In the genomic region with DNA sequence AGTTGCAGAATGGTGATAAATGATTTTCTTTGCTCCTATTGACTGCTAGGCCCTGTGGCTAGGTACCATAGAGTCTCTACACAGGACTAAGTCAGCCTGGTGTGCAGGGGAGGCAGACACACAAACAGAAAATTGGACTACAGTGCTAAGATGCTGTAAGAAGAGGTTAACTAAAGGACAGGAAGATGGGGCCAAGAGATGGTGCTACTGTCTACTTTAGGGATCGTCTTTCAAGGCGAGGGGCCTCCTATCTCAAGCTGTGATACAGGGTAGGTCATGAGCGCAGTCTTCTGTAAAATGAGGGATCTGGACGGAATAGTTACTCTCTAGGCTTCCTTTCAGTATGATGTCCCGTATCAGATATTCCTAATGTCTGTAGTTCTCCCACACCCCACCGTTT, we compare ENCODE assay signal across 10 cellular contexts. TPM values are rescaled to one million over a fixed set of nuclear protein-coding genes. Genes with fewer than 3 reads are reported as not detected.
DNase-seq lines count a peak whose midpoint lies in the region; ATAC-seq lines count a peak whose summit lies in the region.
"Had no signal": no experiment of that assay in that cellular context is flagged by ENCODE, and none has a peak within 500 bp of the region (broad histone marks: within the 10 kb centered on the region; RNA-seq: fewer than 3 reads in every experiment).

No MANE protein-coding gene starts in this region.

- intact Hi-C loops in right cardiac atrium (cut with DNase I): loop anchor here in 2 of 4 donors (5.0 kb wide), 1 partner anchor 152 kb away; no protein-coding TSS in a partner anchor

- H3K4me3 ChIP-seq in right cardiac atrium (ENCODE audit: low read length) (peak overlapping the region; percentile 51), stomach smooth muscle (ENCODE audit: low read length in 2 of 2) (peak overlapping the region; percentile 82 to 94)

- 11% methylated on average over 6 of the region's 6 CpGs for WGBS in right cardiac atrium

- no peaks in the 10 kb centered on the region for H3K9me3 ChIP-seq in right cardiac atrium (ENCODE audit: control insufficient read depth, low read length)
- no peaks in the 10 kb centered on the region for H3K9me3 ChIP-seq in stomach smooth muscle (ENCODE audit: control insufficient read depth in 2 of 2, low read length in 2 of 2)

- H3K4me1 ChIP-seq in right cardiac atrium (ENCODE audit: control insufficient read depth, insufficient read depth, low read length): peaks cover 2% of the 10 kb centered on the region
- peaks cover 15% of the 10 kb centered on the region for H3K4me1 ChIP-seq in stomach smooth muscle (ENCODE audit: control insufficient read depth, insufficient read depth, low read length)

- H3K9ac ChIP-seq in stomach smooth muscle (ENCODE audit: low read length in 2 of 2): peak overlapping the region; percentile 69 to 84

- H3K27me3 ChIP-seq in right cardiac atrium (ENCODE audit: control insufficient read depth, insufficient read depth) (no peaks in the 10 kb centered on the region), stomach smooth muscle (ENCODE audit: control insufficient read depth in 1 of 2, insufficient read depth in 2 of 2, low read length in 2 of 2) (no peaks in the 10 kb centered on the region)

- no peak overlapping the region for H3K27ac ChIP-seq in right cardiac atrium (ENCODE audit: low read length)
- no peak overlapping the region for H3K27ac ChIP-seq in stomach smooth muscle (ENCODE audit: low read length)

- H3K36me3 ChIP-seq in stomach smooth muscle (ENCODE audit: control insufficient read depth in 2 of 2, insufficient read depth in 2 of 2, low read length in 2 of 2): peaks cover 0 to 6% of the 10 kb centered on the region in 2 donors

- DNase-seq in NCI-H146 (lab: John Stamatoyannopoulos, UW) (peak; percentile 24), NCI-H146 treated with DMSO at 0.1 percent for 48 hours (lab: John Stamatoyannopoulos, UW; ENCODE audit: unreplicated experiment) (no peak), RPMI8226 (peak; percentile 28), right cardiac atrium (no peak), kidney tubule cell (ENCODE audit: low spot score) (no peak)
- DNase-seq: MV-4-11; stimulated activated CD8-positive, alpha-beta memory T cell treated with anti-CD3 and anti-CD28 coated beads, Interleukin-4, amount 100 ng/mL, for 48 hours had no signal

- ATAC-seq in right cardiac atrium (peak in 1 of 2 donors; percentile 8), GM21786 (IDR thresholded peaks at IDR 0.05; ENCODE audit: unreplicated experiment) (no peak), HG03442 (IDR thresholded peaks at IDR 0.05; ENCODE audit: unreplicated experiment) (no peak)

RNA-seq across cellular contexts. Expression of a gene that starts 0.8 kb away (rescaled TPM):
- 10 to 100 TPM; 18.7 to 43.8 (median 25.0) TPM for total RNA-seq in right cardiac atrium
- polyA plus RNA-seq in right cardiac atrium: 35.6 TPM

RNA-seq across cellular contexts. Expression of a gene that starts 12.0 kb away (rescaled TPM):
- total RNA-seq in right cardiac atrium: 100 to 1,000 TPM; 311 to 374 (median 327) TPM
- polyA plus RNA-seq in right cardiac atrium: 488 TPM

RNA-seq across cellular contexts. Expression of a gene that starts 33.5 kb away (rescaled TPM):
- total RNA-seq in right cardiac atrium: 10 to 100 TPM; 58.4 to 81.0 (median 60.8) TPM
- polyA plus RNA-seq in right cardiac atrium: 19.1 TPM

Comparison
In these comparisons a context has a peak if more than half of its experiments do, and no peak if none do; other contexts are left out.
1. DNase-seq: peak in NCI-H146 (single experiment) and RPMI8226 (single experiment); none in NCI-H146 treated with DMSO at 0.1 percent for 48 hours (single experiment), right cardiac atrium (0 of 3) and kidney tubule cell (single experiment).